Comparison of ENCODE assay signal across 16 cellular contexts in the genomic region with DNA sequence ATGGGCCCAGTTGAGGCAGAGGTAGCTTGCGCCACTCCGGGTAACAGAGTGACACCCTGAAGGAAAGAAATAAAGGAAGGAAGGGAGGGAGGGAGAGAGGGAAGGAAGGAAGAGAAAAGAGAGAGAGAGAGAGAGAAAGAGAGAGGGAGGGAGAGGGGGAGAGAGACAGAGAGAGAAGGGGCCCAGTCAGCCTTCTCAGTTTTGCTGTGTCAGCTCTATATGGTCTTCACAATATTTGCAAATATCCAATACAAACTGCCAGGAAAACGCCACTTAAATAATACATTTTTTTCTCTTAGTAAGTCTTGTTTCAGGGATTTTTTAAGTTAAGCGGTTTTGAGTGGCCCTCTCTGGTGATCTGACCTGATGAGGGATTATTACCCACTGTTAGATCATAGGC. TPM values are rescaled to one million over a fixed set of nuclear protein-coding genes. Genes with fewer than 3 reads are reported as not detected.
A peak's percentile ranks its signal among the peaks of the same experiment; 100 is the strongest.
DNase-seq lines count a peak whose midpoint lies in the region; ATAC-seq, FAIRE-seq and TF ChIP-seq lines count a peak whose summit lies in the region.
"Had no signal": no experiment of that assay in that cellular context is flagged by ENCODE, and none has a peak within 500 bp of the region (broad histone marks: within the 10 kb centered on the region; RNA-seq: fewer than 3 reads in every experiment).

No MANE protein-coding gene starts in this region.

- H3K79me2 ChIP-seq in H1 (ENCODE audit: control insufficient read depth in 1 of 2, insufficient read depth in 2 of 2, low read length in 2 of 2) (no peaks in the 10 kb centered on the region), osteoblast (ENCODE audit: insufficient read depth, low read length) (no peaks in the 10 kb centered on the region)

- H4K91ac ChIP-seq in H1 (replicated peaks; ENCODE audit: insufficient read length, low read length): no peak overlapping the region

- H2BK15ac ChIP-seq in H1 (ENCODE audit: low read length): no peak overlapping the region

- no peak overlapping the region for H3K9ac ChIP-seq in H1 (replicated peaks in 1 of 4; ENCODE audit: extremely low read depth in 1 of 4, low read depth in 3 of 4, low read length in 3 of 4)

- H3K36me3 ChIP-seq in HEK293 (ENCODE audit: control insufficient read depth in 2 of 2, insufficient read depth in 1 of 2, low read length in 2 of 2): no peaks in the 10 kb centered on the region
- H3K36me3 ChIP-seq in H1 (ENCODE audit: control insufficient read depth in 2 of 4, insufficient read depth in 4 of 4, low read length in 3 of 4): no peaks in the 10 kb centered on the region
- no peaks in the 10 kb centered on the region for H3K36me3 ChIP-seq in osteoblast (ENCODE audit: insufficient read depth, low read length)

- H3K79me1 ChIP-seq in H1 (ENCODE audit: low read depth, low read length): no peaks in the 10 kb centered on the region; the same call in 1 of the 2 replicates

- H3K4ac ChIP-seq in H1 (replicated peaks; ENCODE audit: insufficient read length, low read depth, low read length): no peak overlapping the region

- no peak for TF ChIP-seq EP300 in H1 (IDR thresholded peaks at IDR 0.05; ENCODE audit: borderline replicate concordance in 1 of 2, low read depth in 2 of 2, low read length in 2 of 2)

- no peak overlapping the region for H2BK12ac ChIP-seq in H1 (ENCODE audit: low read depth, low read length)

- no peaks in the 10 kb centered on the region for H3K27me3 ChIP-seq in H1 (replicated peaks in 1 of 4; ENCODE audit: control insufficient read depth in 3 of 4, extremely low read depth in 1 of 4, insufficient read depth in 3 of 4, low read length in 3 of 4)
- H3K27me3 ChIP-seq in osteoblast (ENCODE audit: insufficient read depth, low read length): no peaks in the 10 kb centered on the region

- H3K56ac ChIP-seq in H1 (replicated peaks; ENCODE audit: insufficient read length, low read depth, low read length): no peak overlapping the region

- no peak overlapping the region for H2AFZ ChIP-seq in H1 (ENCODE audit: low read length)
- peak overlapping the region; percentile 7 for H2AFZ ChIP-seq in osteoblast (ENCODE audit: low read length)

- no peak overlapping the region for H2BK5ac ChIP-seq in H1 (ENCODE audit: low read depth, low read length)

- peaks cover 11% of the 10 kb centered on the region for H3K4me1 Mint-ChIP-seq in activated T-cell treated with anti-CD3 and anti-CD28 coated beads, Interleukin-2, amount 50 U/mL, for 72 hours (ENCODE audit: low read depth)
- H3K4me1 Mint-ChIP-seq in effector memory CD8-positive, alpha-beta T cell (ENCODE audit: low read depth in 2 of 2): peaks cover 9 to 10% of the 10 kb centered on the region in 2 donors

- no peak overlapping the region for H2BK120ac ChIP-seq in H1 (replicated peaks; ENCODE audit: low read depth, low read length)

- TF ChIP-seq CTCF in HEK293 (tag by site-specific recombination; IDR thresholded peaks at IDR 0.05): no peak
- no peak for TF ChIP-seq CTCF in H1 (IDR thresholded peaks at IDR 0.05; ENCODE audit: control extremely low read depth in 1 of 3, insufficient read depth in 1 of 3, low read depth in 1 of 3, low read length in 3 of 3)
- TF ChIP-seq CTCF in osteoblast (IDR thresholded peaks at IDR 0.05; ENCODE audit: extremely low read depth, low read depth, low read length): no peak

- no peaks in the 10 kb centered on the region for H3K9me3 Mint-ChIP-seq in activated T-cell treated with anti-CD3 and anti-CD28 coated beads, Interleukin-2, amount 50 U/mL, for 72 hours
- H3K9me3 Mint-ChIP-seq in effector memory CD8-positive, alpha-beta T cell: no peaks in the 10 kb centered on the region
- H3K9me3 Mint-ChIP-seq: CD8-positive, alpha-beta T cell had no signal

- H3K4me1 ChIP-seq in HEK293 (ENCODE audit: control insufficient read depth, insufficient read depth, low read length) (peaks cover 5% of the 10 kb centered on the region; the same call in 1 of the 2 replicates), H1 (replicated peaks in 1 of 4; ENCODE audit: control insufficient read depth in 3 of 4, insufficient read depth in 4 of 4, low read length in 3 of 4) (peaks cover 3 to 5% (median 4%) of the 10 kb centered on the region in 4 experiments; a peak in 5 of 7 replicates), osteoblast (ENCODE audit: insufficient read depth, low read length) (peaks cover 13% of the 10 kb centered on the region)

- peak overlapping the region; percentile 64 for H3K27ac Mint-ChIP-seq in activated T-cell treated with anti-CD3 and anti-CD28 coated beads, Interleukin-2, amount 50 U/mL, for 72 hours
- H3K27ac Mint-ChIP-seq in effector memory CD8-positive, alpha-beta T cell: no peak overlapping the region
- H3K27ac Mint-ChIP-seq: B cell; CD8-positive, alpha-beta T cell had no signal

- 84% methylated on average over 4 of the region's 4 CpGs; no CpG with 5 or more reads in 1 of the 2 experiments for WGBS in H1 (ENCODE audit: extremely low coverage in 1 of 2, insufficient coverage in 1 of 2, insufficient read length in 1 of 2, insufficient replicate concordance in 2 of 2, low coverage in 1 of 2, low lambda C conversion rate in 2 of 2, missing lambda C conversion rate in 1 of 2), 2 experiments

- no peaks in the 10 kb centered on the region for H3K27me3 Mint-ChIP-seq in activated T-cell treated with anti-CD3 and anti-CD28 coated beads, Interleukin-2, amount 50 U/mL, for 72 hours (ENCODE audit: low read depth)
- no peaks in the 10 kb centered on the region for H3K27me3 Mint-ChIP-seq in effector memory CD8-positive, alpha-beta T cell
- H3K27me3 Mint-ChIP-seq: B cell had no signal

- H3K9me3 ChIP-seq in HEK293 (ENCODE audit: control insufficient read depth, insufficient read depth, low read depth, low read length) (no peaks in the 10 kb centered on the region), H1 (ENCODE audit: insufficient read depth in 2 of 2, low read depth in 1 of 2, low read length in 1 of 2) (no peaks in the 10 kb centered on the region), osteoblast (ENCODE audit: low read depth, low read length) (no peaks in the 10 kb centered on the region)

- no peak for TF ChIP-seq POLR2A in H1 (IDR thresholded peaks at IDR 0.05; ENCODE audit: control extremely low read depth in 1 of 2, low read depth in 2 of 2, low read length in 2 of 2)

- H3K14ac ChIP-seq in H1 (ENCODE audit: insufficient read length): no peak overlapping the region

- no peak overlapping the region for H2BK20ac ChIP-seq in H1 (ENCODE audit: low read length)

- DNase-seq in activated T-cell treated with anti-CD3 and anti-CD28 coated beads, Interleukin-2, amount 50 U/mL, for 72 hours: no peak
- DNase-seq in activated T-cell treated with anti-CD3 and anti-CD28 coated beads, Interleukin-2, amount 50 U/mL, for 1 hour: no peak
- no peak for DNase-seq in H1 (ENCODE audit: low read depth in 1 of 2, low spot score in 2 of 2)
- no peak for DNase-seq in osteoblast (ENCODE audit: insufficient read length, low spot score, missing footprints)
- no peak for DNase-seq in epidermal melanocyte (ENCODE audit: insufficient read length, low spot score)
- DNase-seq in effector memory CD8-positive, alpha-beta T cell: no peak
- DNase-seq in DMS153 treated with DMSO at 0.1 percent for 48 hours (lab: John Stamatoyannopoulos, UW; ENCODE audit: unreplicated experiment): no peak
- DNase-seq: ACHN; CD8-positive, alpha-beta T cell; H7; KBM-7 had no signal

- no peak overlapping the region for H3K4me2 ChIP-seq in H1 (ENCODE audit: insufficient read depth in 1 of 2, low read depth in 2 of 2, low read length in 2 of 2)
- H3K4me2 ChIP-seq in osteoblast (ENCODE audit: insufficient read depth, low read length): no peak overlapping the region

- H3K27ac ChIP-seq in HEK293 (ENCODE audit: extremely low read depth, low read depth, low read length): no peak overlapping the region
- H3K27ac ChIP-seq in H1 (ENCODE audit: low read depth, low read length): no peak overlapping the region
- H3K27ac ChIP-seq in osteoblast (ENCODE audit: low read depth, low read length): no peak overlapping the region
- H3K27ac ChIP-seq: 22Rv1, C4-2B had no signal

- H3K4me3 Mint-ChIP-seq in activated T-cell treated with anti-CD3 and anti-CD28 coated beads, Interleukin-2, amount 50 U/mL, for 72 hours: no peak overlapping the region
- no peak overlapping the region for H3K4me3 Mint-ChIP-seq in effector memory CD8-positive, alpha-beta T cell
- H3K4me3 Mint-ChIP-seq: B cell; CD8-positive, alpha-beta T cell had no signal

- POLR2A ChIA-PET in HEK293 (lab: Yijun Ruan, JAX): no interaction called here
- POLR2A ChIA-PET in H1 (lab: Charles Lee; ENCODE audit: partially characterized antibody): no interaction called here

- no peaks in the 10 kb centered on the region for H4K20me1 ChIP-seq in H1 (replicated peaks in 1 of 2; ENCODE audit: control insufficient read depth in 1 of 2, insufficient read depth in 2 of 2, low read length in 2 of 2)
- no peaks in the 10 kb centered on the region for H4K20me1 ChIP-seq in osteoblast (ENCODE audit: insufficient read depth, low read length)

- H4K5ac ChIP-seq in H1 (ENCODE audit: insufficient read length, low read depth, low read length): no peak overlapping the region

- no peaks in the 10 kb centered on the region for H3K36me3 Mint-ChIP-seq in activated T-cell treated with anti-CD3 and anti-CD28 coated beads, Interleukin-2, amount 50 U/mL, for 72 hours (ENCODE audit: insufficient read depth in 2 of 2)
- H3K36me3 Mint-ChIP-seq in effector memory CD8-positive, alpha-beta T cell (ENCODE audit: insufficient read depth): peaks cover 17% of the 10 kb centered on the region

- H3K18ac ChIP-seq in H1 (ENCODE audit: extremely low read depth, low read length): no peak overlapping the region

- ATAC-seq in activated T-cell treated with anti-CD3 and anti-CD28 coated beads, Interleukin-2, amount 50 U/mL, for 72 hours (replicated peaks in 1 of 2): no peak
- no peak for ATAC-seq in effector memory CD8-positive, alpha-beta T cell (replicated peaks)
- ATAC-seq: CD8-positive, alpha-beta T cell had no signal

- CTCF ChIA-PET in HEK293 (lab: Yijun Ruan, JAX) (interaction anchor here (1.2 kb wide), 1 partner anchor 113 kb away, joined by 3 read pairs; no protein-coding TSS in a partner anchor), H1 (lab: Charles Lee; ENCODE audit: partially characterized antibody) (interaction anchor here (0.6 to 1.3 kb wide), 3 partner anchors 9 to 20 kb away, joined by 3 to 4 read pairs (median 3); no protein-coding TSS in a partner anchor)

- no peaks in the 10 kb centered on the region for H3K23me2 ChIP-seq in H1 (ENCODE audit: low read depth, low read length)

- H3K23ac ChIP-seq in H1 (ENCODE audit: insufficient read length): no peak overlapping the region

- H3K4me3 ChIP-seq in HEK293 (ENCODE audit: low read depth, low read length): no peak overlapping the region
- no peak overlapping the region for H3K4me3 ChIP-seq in H1 (ENCODE audit: extremely low read depth in 1 of 4, insufficient read depth in 2 of 4, low read depth in 3 of 4, low read length in 4 of 4)
- H3K4me3 ChIP-seq in osteoblast (ENCODE audit: insufficient read depth, low read length): no peak overlapping the region

- no peak for TF ChIP-seq RAD21 in H1 (IDR thresholded peaks at IDR 0.05 in 1 of 2, conservative IDR thresholded peaks at IDR 0.05 in 1 of 2; ENCODE audit: low read depth in 2 of 2, low read length in 2 of 2)

- H2AK5ac ChIP-seq in H1 (ENCODE audit: low read depth, low read length): no peak overlapping the region

- FAIRE-seq in H1 (lab: Jason Lieb, UNC): no peak
- FAIRE-seq: HTR-8/SVneo had no signal

- H4K8ac ChIP-seq in H1 (ENCODE audit: extremely low read depth, insufficient read depth, low read length): no peak overlapping the region

RNA-seq across cellular contexts. Expression of a gene that starts 5.6 kb away (rescaled TPM):
- 10 to 100 TPM; 29.8 to 31.3 TPM for total RNA-seq in activated T-cell treated with anti-CD3 and anti-CD28 coated beads, Interleukin-2, amount 50 U/mL, for 72 hours
- 42.8 and 43.2 TPM in 2 replicates for total RNA-seq in H1 (2021; fragmentation: NEBNext Ultra II Directional; extraction: Animal tissue kit (Norgen Biotek cat#: 25700))
- polyA plus RNA-seq in H1 (2011; rRNA removed): 30.5 and 32.3 TPM in 2 replicates
- polyA plus RNA-seq in H1 (2011; cell fraction: cytosol; rRNA removed): 47.4 TPM
- polyA plus RNA-seq in H1 (2011; cell fraction: nucleus; rRNA removed): 20.3 TPM
- 31.2 to 43.4 TPM (median 35.0 TPM) in 4 replicates for polyA plus RNA-seq in H1 (2012, experiment 1 of 2)
- polyA plus RNA-seq in H1 (2012, experiment 2 of 2): 9.4 TPM
- polyA plus RNA-seq in H1 (2013, experiment 1 of 2): 30.5 TPM
- 30.2 TPM for polyA plus RNA-seq in H1 (2013, experiment 2 of 2)
- polyA minus RNA-seq in H1 (2011; rRNA and poly(A)+ RNA removed): 20.1 and 22.6 TPM in 2 replicates
- polyA minus RNA-seq in H1 (2011; cell fraction: cytosol; rRNA and poly(A)+ RNA removed): 14.7 TPM
- 16.3 TPM for polyA minus RNA-seq in H1 (2011; cell fraction: nucleus; rRNA and poly(A)+ RNA removed)
- 59.8 and 63.7 TPM in 2 replicates for total RNA-seq in osteoblast
